Comparison of ENCODE assay signal across 9 cellular contexts in the genomic region with DNA sequence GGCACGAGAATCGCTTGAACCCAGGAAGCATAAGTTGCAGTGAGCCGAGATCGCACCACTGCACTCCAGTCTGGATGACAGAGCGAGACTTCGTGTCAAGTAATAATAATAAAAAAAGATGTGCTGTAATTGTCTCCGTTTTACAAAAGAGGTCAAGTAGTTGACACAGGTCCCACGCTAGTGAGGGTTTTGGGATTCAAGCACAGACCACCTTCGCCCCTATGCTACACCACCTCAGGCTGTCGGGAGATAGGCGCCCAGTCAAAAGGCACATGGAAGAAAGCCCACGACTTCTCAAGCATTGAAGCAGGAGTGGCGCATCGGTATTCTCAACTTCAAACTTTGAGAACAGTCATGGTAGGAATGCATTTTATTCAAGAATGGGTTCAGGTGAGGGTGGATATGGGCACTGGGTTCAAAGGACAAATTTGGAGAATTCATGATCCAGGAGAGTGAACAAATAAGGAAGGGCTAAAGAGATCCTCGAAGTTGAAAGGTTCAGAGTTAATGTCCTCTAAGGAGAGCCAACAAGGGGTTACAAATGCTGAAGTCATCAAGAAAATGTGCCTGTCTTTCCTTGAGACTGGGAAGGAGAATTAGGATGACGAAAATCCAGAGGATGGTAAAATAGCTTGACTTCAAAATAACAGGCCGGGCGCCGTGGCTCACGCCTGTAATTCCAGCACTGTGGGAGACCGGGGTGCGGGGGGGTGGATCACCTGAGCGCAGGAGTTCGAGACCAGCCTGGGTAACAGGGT. TPM values are rescaled to one million over a fixed set of nuclear protein-coding genes. Genes with fewer than 3 reads are reported as not detected.
DNase-seq lines count a peak whose midpoint lies in the region; ATAC-seq and TF ChIP-seq lines count a peak whose summit lies in the region.
"Had no signal": no experiment of that assay in that cellular context is flagged by ENCODE, and none has a peak within 500 bp of the region (broad histone marks: within the 10 kb centered on the region; RNA-seq: fewer than 3 reads in every experiment).

No MANE protein-coding gene starts in this region.

- peak; percentile 52 for DNase-seq in activated CD8-positive, alpha-beta memory T cell treated with anti-CD3 and anti-CD28 coated beads for 24 hours
- DNase-seq in activated CD8-positive, alpha-beta memory T cell treated with anti-CD3 and anti-CD28 coated beads, Interleukin-2, amount 50 U/mL, for 4 hours = no peak
- no peak for DNase-seq in Peyer's patch
- DNase-seq in endodermal cell = no peak
- no peak for DNase-seq in stimulated activated effector memory CD8-positive, alpha-beta T cell treated with anti-CD3 and anti-CD28 coated beads, Interleukin-12 subunit alpha, Interleukin-12 subunit beta, amount 100 ng/mL, for 72 hours (ENCODE audit: low spot score in 2 of 2)
- no peak for DNase-seq in NCI-H1092 (lab: John Stamatoyannopoulos, UW)
- DNase-seq in NCI-H748 (lab: John Stamatoyannopoulos, UW; ENCODE audit: unreplicated experiment) = no peak

- peak overlapping the region in 3 of 4 donors; percentile 97 to 99 (median 97) for H3K27ac ChIP-seq in Peyer's patch
- no peak overlapping the region for H3K27ac ChIP-seq in endodermal cell (ENCODE audit: low read depth, low read length)

- H3K36me3 Mint-ChIP-seq in endodermal cell (ENCODE audit: low read depth) = peaks cover 10% of the 10 kb centered on the region
- peaks cover 37% of the 10 kb centered on the region for H3K36me3 Mint-ChIP-seq in stimulated activated effector memory CD8-positive, alpha-beta T cell treated with anti-CD3 and anti-CD28 coated beads, Interleukin-12 subunit alpha, Interleukin-12 subunit beta, amount 100 ng/mL, for 72 hours

- no peak overlapping the region for H3K9ac ChIP-seq in endodermal cell (ENCODE audit: extremely low read depth, low read length, poor library complexity, severe bottlenecking)

- TF ChIP-seq CTCF in Peyer's patch (IDR thresholded peaks at IDR 0.05) = no peak
- no peak for TF ChIP-seq CTCF in endodermal cell (conservative IDR thresholded peaks at IDR 0.05)

- no peak for TF ChIP-seq POLR2A in Peyer's patch (IDR thresholded peaks at IDR 0.05)

- H3K36me3 ChIP-seq in Peyer's patch (peaks cover 0 to 4% (median 0%) of the 10 kb centered on the region in 3 donors), endodermal cell (ENCODE audit: control insufficient read depth, insufficient read depth, low read length) (peaks cover 11% of the 10 kb centered on the region)

- H3K4me1 Mint-ChIP-seq in endodermal cell = peaks cover 10% of the 10 kb centered on the region
- H3K4me1 Mint-ChIP-seq in stimulated activated effector memory CD8-positive, alpha-beta T cell treated with anti-CD3 and anti-CD28 coated beads, Interleukin-12 subunit alpha, Interleukin-12 subunit beta, amount 100 ng/mL, for 72 hours = peaks cover 13% of the 10 kb centered on the region

- no peaks in the 10 kb centered on the region for H3K9me3 Mint-ChIP-seq in endodermal cell
- H3K9me3 Mint-ChIP-seq in stimulated activated effector memory CD8-positive, alpha-beta T cell treated with anti-CD3 and anti-CD28 coated beads, Interleukin-12 subunit alpha, Interleukin-12 subunit beta, amount 100 ng/mL, for 72 hours = no peaks in the 10 kb centered on the region

- no peak for ATAC-seq in stimulated activated effector memory CD8-positive, alpha-beta T cell treated with anti-CD3 and anti-CD28 coated beads, Interleukin-12 subunit alpha, Interleukin-12 subunit beta, amount 100 ng/mL, for 72 hours
- no peak for ATAC-seq in GM18870 (IDR thresholded peaks at IDR 0.05; ENCODE audit: unreplicated experiment)

- H3K27me3 Mint-ChIP-seq in endodermal cell (ENCODE audit: insufficient read depth) = no peaks in the 10 kb centered on the region

- peak overlapping the region; percentile 91 for H3K4me3 Mint-ChIP-seq in endodermal cell
- H3K4me3 Mint-ChIP-seq in stimulated activated effector memory CD8-positive, alpha-beta T cell treated with anti-CD3 and anti-CD28 coated beads, Interleukin-12 subunit alpha, Interleukin-12 subunit beta, amount 100 ng/mL, for 72 hours = peak overlapping the region; percentile 78

- H3K27ac Mint-ChIP-seq in endodermal cell = peak overlapping the region; percentile 49
- peak overlapping the region; percentile 98 for H3K27ac Mint-ChIP-seq in stimulated activated effector memory CD8-positive, alpha-beta T cell treated with anti-CD3 and anti-CD28 coated beads, Interleukin-12 subunit alpha, Interleukin-12 subunit beta, amount 100 ng/mL, for 72 hours

- H3K27me3 ChIP-seq in Peyer's patch = no peaks in the 10 kb centered on the region
- H3K27me3 ChIP-seq in endodermal cell (ENCODE audit: control insufficient read depth, insufficient read depth, low read length, poor library complexity, severe bottlenecking) = no peaks in the 10 kb centered on the region

- H3K9me3 ChIP-seq in Peyer's patch (no peaks in the 10 kb centered on the region), endodermal cell (ENCODE audit: control insufficient read depth, low read length) (no peaks in the 10 kb centered on the region)

- WGBS in endodermal cell (ENCODE audit: insufficient coverage in 1 of 2, insufficient read length in 1 of 2), 2 experiments = 94 to 99% methylated on average over 13 to 24 of the region's 24 CpGs

- H3K4me1 ChIP-seq in Peyer's patch = peaks cover 0 to 13% (median 0%) of the 10 kb centered on the region in 4 donors
- H3K4me1 ChIP-seq in endodermal cell (ENCODE audit: control insufficient read depth, insufficient read depth, low read length) = no peaks in the 10 kb centered on the region

- peak overlapping the region in 1 of 4 donors; percentile 57 for H3K4me3 ChIP-seq in Peyer's patch
- H3K4me3 ChIP-seq in endodermal cell (ENCODE audit: low read length) = peak overlapping the region; percentile 92

RNA-seq across cellular contexts. Expression of gene AMZ2, which starts 1.4 kb away (rescaled TPM):
- total RNA-seq in Peyer's patch (10 to 100 TPM; 18.0 to 38.8 (median 31.2) TPM), endodermal cell (10 to 100 TPM; 64.0 to 89.4 TPM)
- 88.9 TPM for polyA plus RNA-seq in endodermal cell (2013, experiment 1 of 2)
- polyA plus RNA-seq in endodermal cell (2013, experiment 2 of 2) = 86.9 TPM

RNA-seq across cellular contexts. Expression of gene SLC16A6, which starts 44.5 kb away (rescaled TPM):
- total RNA-seq in Peyer's patch (1 to 10 TPM in 2 of 4 donors, not detected in 2; 1.1 to 1.7 TPM), endodermal cell (under 1 TPM; 0.18 to 0.58 TPM)
- 0.32 TPM for polyA plus RNA-seq in endodermal cell (2013, experiment 1 of 2)
- 0.37 TPM for polyA plus RNA-seq in endodermal cell (2013, experiment 2 of 2)
- total RNA-seq: epithelial cell of proximal tubule had no signal

RNA-seq across cellular contexts. Expression of gene ARSG, which starts 44.8 kb away (rescaled TPM):
- total RNA-seq in Peyer's patch = 10 to 100 TPM in 1 of 4 donors, 1 to 10 TPM in 2, under 1 TPM in 1; 0.70 to 29.7 (median 2.0) TPM
- total RNA-seq in endodermal cell = 10 to 100 TPM in 1 of 2 donors, 1 to 10 TPM in 1; 4.4 to 14.1 TPM
- polyA plus RNA-seq in endodermal cell (2013, experiment 1 of 2) = 6.2 TPM
- 5.0 TPM for polyA plus RNA-seq in endodermal cell (2013, experiment 2 of 2)
